13 cellular contexts compared by ENCODE assay signal in the genomic region with DNA sequence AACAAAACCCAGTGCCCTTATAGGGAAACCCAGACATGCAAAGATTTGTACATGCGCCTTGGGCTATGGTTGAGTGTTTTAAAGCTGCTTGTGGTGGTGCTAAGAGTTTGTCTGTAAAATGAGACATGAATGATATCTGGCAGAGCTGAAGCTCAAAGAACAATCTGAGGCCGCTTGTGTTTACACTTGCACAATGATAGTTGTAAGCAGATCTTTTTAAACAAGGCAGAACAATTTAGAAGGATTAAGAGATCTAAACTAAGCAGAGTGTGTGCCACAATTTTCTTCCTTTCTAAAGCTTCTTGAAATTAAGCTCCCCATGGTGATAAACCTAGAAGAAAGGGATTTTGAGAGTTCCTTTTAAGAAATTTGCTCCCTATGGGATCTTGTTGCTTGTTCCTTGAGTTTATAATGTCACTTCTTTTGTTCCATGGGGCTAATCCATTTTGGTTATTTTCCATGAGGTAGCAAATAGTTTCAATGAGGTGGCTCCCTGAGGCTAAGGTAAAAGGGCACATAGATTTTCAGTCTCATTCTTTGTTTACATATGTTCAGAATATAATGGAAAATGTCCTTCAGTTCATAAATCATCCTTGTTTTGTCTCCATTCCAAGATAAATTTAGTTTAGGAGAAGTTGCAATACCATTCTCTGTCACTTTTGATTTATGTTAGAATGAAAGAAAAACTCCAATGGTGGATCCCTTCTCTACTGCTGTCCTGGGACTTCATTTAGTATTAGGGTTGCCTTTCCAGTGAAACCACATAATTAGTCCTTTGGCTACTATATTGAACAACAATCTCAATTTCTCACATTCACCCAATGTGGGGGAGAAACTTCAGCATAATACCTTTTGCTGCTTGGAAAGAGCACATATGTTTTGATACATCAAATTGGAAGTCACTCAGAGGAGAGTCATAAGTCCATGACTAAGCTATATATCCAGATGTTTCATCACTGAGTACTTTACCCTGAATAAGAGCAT.
DNase-seq lines count a peak whose midpoint lies in the region; ATAC-seq and TF ChIP-seq lines count a peak whose summit lies in the region.
"Had no signal": no experiment of that assay in that cellular context is flagged by ENCODE, and none has a peak within 500 bp of the region (broad histone marks: within the 10 kb centered on the region; RNA-seq: fewer than 3 reads in every experiment).

No MANE protein-coding gene starts in this region.

- H3K4me1 ChIP-seq in A673 (ENCODE audit: insufficient read depth, low read length, poor library complexity, severe bottlenecking) = no peaks in the 10 kb centered on the region
- H3K4me1 ChIP-seq: adrenal gland, upper lobe of left lung had no signal

- TF ChIP-seq CTCF in A673 (conservative IDR thresholded peaks at IDR 0.05; ENCODE audit: low read depth, low read length) = no peak
- no peak for TF ChIP-seq CTCF in HFFc6 (IDR thresholded peaks at IDR 0.05)
- TF ChIP-seq CTCF in brain (conservative IDR thresholded peaks at IDR 0.05) = no peak

- H3K9me3 Mint-ChIP-seq in HFFc6 (no peaks in the 10 kb centered on the region), brain (peaks cover 0 to 3% (median 0%) of the 10 kb centered on the region in 5 experiments)

- H3K36me3 ChIP-seq in A673 (ENCODE audit: insufficient read depth, low read length, poor library complexity, severe bottlenecking) = no peaks in the 10 kb centered on the region
- H3K36me3 ChIP-seq: adrenal gland, upper lobe of left lung had no signal

- no peak overlapping the region for H3K27ac ChIP-seq in A673 (ENCODE audit: low read depth, low read length, poor library complexity, severe bottlenecking)
- H3K27ac ChIP-seq: adrenal gland, upper lobe of left lung had no signal

- no peaks in the 10 kb centered on the region for H3K36me3 Mint-ChIP-seq in HFFc6 (ENCODE audit: low read depth)
- no peaks in the 10 kb centered on the region for H3K36me3 Mint-ChIP-seq in brain

- BruUV-seq in A673 (replicated peaks; lab: Mats Ljungman, UMichigan) = no TSS peak

- H3K4me1 Mint-ChIP-seq in HFFc6 (ENCODE audit: low read depth) (peaks cover 11% of the 10 kb centered on the region), brain (peaks cover 12% of the 10 kb centered on the region)

- H3K4me3 ChIP-seq in A673 (ENCODE audit: low read depth, low read length, poor library complexity, severe bottlenecking) = no peak overlapping the region
- H3K4me3 ChIP-seq: adrenal gland, upper lobe of left lung had no signal

- no peak overlapping the region for H3K4me3 Mint-ChIP-seq in HFFc6
- peak overlapping the region in 1 of 5 experiments; percentile 8 for H3K4me3 Mint-ChIP-seq in brain

- H3K9me3 ChIP-seq in A673 (ENCODE audit: low read depth, low read length, poor library complexity, severe bottlenecking) = no peaks in the 10 kb centered on the region
- H3K9me3 ChIP-seq: adrenal gland, upper lobe of left lung had no signal

- peak overlapping the region; percentile 7; the same call in 1 of the 2 replicates for H3K27ac Mint-ChIP-seq in HFFc6
- peak overlapping the region in 3 of 5 experiments; percentile 2 to 85 (median 75) for H3K27ac Mint-ChIP-seq in brain

- H3K27me3 Mint-ChIP-seq in HFFc6 (ENCODE audit: insufficient read depth) = no peaks in the 10 kb centered on the region; the same call in 1 of the 2 replicates
- H3K27me3 Mint-ChIP-seq in brain = peaks cover 5% of the 10 kb centered on the region

- CTCF ChIA-PET in A673 (lab: Charles Lee) = no interaction called here

- H3K27me3 ChIP-seq in A673 (replicated peaks; ENCODE audit: insufficient read depth, low read depth, low read length, poor library complexity) = peaks cover 3% of the 10 kb centered on the region
- H3K27me3 ChIP-seq: adrenal gland, upper lobe of left lung had no signal

- DNase-seq in A673 (ENCODE audit: low spot score) = peak; percentile 44
- DNase-seq in HFFc6 = no peak
- peak; percentile 65 for DNase-seq in left kidney (ENCODE audit: low read depth, low spot score)
- no peak for DNase-seq in nucleus accumbens (lab: John Stamatoyannopoulos, UW)
- DNase-seq: adrenal gland, DND-41, NCI-H345, upper lobe of left lung had no signal

- POLR2A ChIA-PET in A673 (lab: Charles Lee; ENCODE audit: low non-redundant PET) = no interaction called here

- no peak for ATAC-seq in HG03108 (IDR thresholded peaks at IDR 0.05; ENCODE audit: unreplicated experiment)
- no peak for ATAC-seq in HG03159 (IDR thresholded peaks at IDR 0.05; ENCODE audit: unreplicated experiment)
- ATAC-seq in GM18858 (IDR thresholded peaks at IDR 0.05; ENCODE audit: unreplicated experiment) = no peak
- ATAC-seq: sciatic nerve had no signal

- intact Hi-C loops in A673 (cut with micrococcal nuclease; ENCODE audit: unreplicated experiment) = no loop called here

Comparison
In these comparisons a context has a peak if more than half of its experiments do, and no peak if none do; other contexts are left out.
1. DNase-seq: peak in A673 (single experiment) and left kidney (single experiment); none in HFFc6 (single experiment) and nucleus accumbens (0 of 56).